Comparison of ENCODE assay signal across 11 cellular contexts in the genomic region with DNA sequence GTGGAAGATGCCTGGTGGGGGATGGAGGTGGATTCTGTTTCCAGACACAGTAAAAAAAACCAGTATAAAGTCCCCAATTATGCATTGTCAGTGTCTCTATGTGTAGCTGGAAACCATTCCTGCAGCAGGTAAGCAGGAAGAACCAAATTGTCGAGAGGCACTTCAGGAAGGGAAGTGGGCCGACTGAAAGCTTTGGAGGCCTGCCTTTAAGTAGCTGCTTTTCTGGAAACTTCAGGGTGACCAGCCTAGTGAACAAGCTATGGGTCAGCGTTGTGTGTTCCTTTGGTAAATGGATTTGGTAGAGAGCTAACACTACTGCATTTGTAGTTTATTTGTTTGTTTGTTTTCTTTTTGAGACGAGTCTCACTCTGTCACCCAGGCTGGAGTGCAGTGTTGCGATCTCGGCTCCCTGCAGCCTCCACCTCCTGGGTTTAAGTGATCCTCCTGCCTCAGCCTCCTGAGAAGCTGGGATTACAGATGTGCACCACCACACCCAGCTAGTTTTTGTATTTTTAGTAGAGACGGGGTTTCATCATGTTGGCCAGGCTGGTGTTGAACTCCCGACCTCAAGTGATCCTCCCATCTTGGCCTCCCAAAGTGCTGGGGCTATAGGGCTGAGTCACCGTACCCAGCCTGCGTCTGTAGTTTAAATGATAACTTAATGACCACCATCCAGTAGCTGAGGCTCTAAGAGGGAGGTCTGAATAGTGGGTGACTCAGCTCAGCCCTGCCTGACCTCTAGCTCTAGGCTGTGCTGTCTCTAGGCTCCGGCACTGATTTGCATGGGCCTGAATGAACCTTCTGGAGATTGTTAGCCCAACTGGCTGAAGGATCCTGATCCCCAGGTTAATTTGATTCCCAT. TPM values are rescaled to one million over a fixed set of nuclear protein-coding genes. Genes with fewer than 3 reads are reported as not detected.
DNase-seq lines count a peak whose midpoint lies in the region; ATAC-seq and TF ChIP-seq lines count a peak whose summit lies in the region.
"Had no signal": no experiment of that assay in that cellular context is flagged by ENCODE, and none has a peak within 500 bp of the region (broad histone marks: within the 10 kb centered on the region; RNA-seq: fewer than 3 reads in every experiment).

No MANE protein-coding gene starts in this region.

- TF ChIP-seq CTCF in chondrocyte (IDR thresholded peaks at IDR 0.05) = no peak
- no peak for TF ChIP-seq CTCF in omental fat pad (IDR thresholded peaks at IDR 0.05)

- H3K27me3 Mint-ChIP-seq in chondrocyte (ENCODE audit: low read depth) = no peaks in the 10 kb centered on the region
- no peaks in the 10 kb centered on the region for H3K27me3 Mint-ChIP-seq in activated T-cell treated with anti-CD3 and anti-CD28 coated beads, Interleukin-2, amount 50 U/mL, for 24 hours

- H3K4me3 Mint-ChIP-seq in chondrocyte (ENCODE audit: unreplicated experiment) = no peak overlapping the region
- no peak overlapping the region for H3K4me3 Mint-ChIP-seq in activated T-cell treated with anti-CD3 and anti-CD28 coated beads, Interleukin-2, amount 50 U/mL, for 24 hours

- peaks cover 21% of the 10 kb centered on the region for H3K4me1 Mint-ChIP-seq in chondrocyte (ENCODE audit: low read depth)
- H3K4me1 Mint-ChIP-seq in activated T-cell treated with anti-CD3 and anti-CD28 coated beads, Interleukin-2, amount 50 U/mL, for 24 hours (ENCODE audit: low read depth) = peaks cover 68% of the 10 kb centered on the region

- no peaks in the 10 kb centered on the region for H3K9me3 Mint-ChIP-seq in chondrocyte (ENCODE audit: low read depth)
- H3K9me3 Mint-ChIP-seq in activated T-cell treated with anti-CD3 and anti-CD28 coated beads, Interleukin-2, amount 50 U/mL, for 24 hours = no peaks in the 10 kb centered on the region

- ATAC-seq in omental fat pad (ENCODE audit: low FRiP score) (peak; percentile 90), HG03045 (IDR thresholded peaks at IDR 0.05; ENCODE audit: unreplicated experiment) (no peak)

- DNase-seq in GM03348 (ENCODE audit: low spot score) = peak; percentile 41
- peak; percentile 97 for DNase-seq in NCI-H226
- DNase-seq in chondrocyte (ENCODE audit: low spot score) = peak; percentile 13
- DNase-seq in omental fat pad (ENCODE audit: low spot score) = no peak
- no peak for DNase-seq in activated T-cell treated with anti-CD3 and anti-CD28 coated beads, Interleukin-2, amount 50 U/mL, for 24 hours
- no peak for DNase-seq in activated CD8-positive, alpha-beta memory T cell treated with anti-CD3 and anti-CD28 coated beads, Interleukin-2, amount 50 U/mL, for 4 hours
- no peak for DNase-seq in NCI-H1092 (lab: John Stamatoyannopoulos, UW)
- DNase-seq: adrenal gland, NCI-H2107, WERI-Rb-1 had no signal

- H3K36me3 Mint-ChIP-seq in chondrocyte (ENCODE audit: low read depth) = no peaks in the 10 kb centered on the region
- peaks cover 10% of the 10 kb centered on the region for H3K36me3 Mint-ChIP-seq in activated T-cell treated with anti-CD3 and anti-CD28 coated beads, Interleukin-2, amount 50 U/mL, for 24 hours (ENCODE audit: low read depth)

- H3K27ac Mint-ChIP-seq in chondrocyte (ENCODE audit: unreplicated experiment) = no peak overlapping the region
- H3K27ac Mint-ChIP-seq in activated T-cell treated with anti-CD3 and anti-CD28 coated beads, Interleukin-2, amount 50 U/mL, for 24 hours = no peak overlapping the region

RNA-seq across cellular contexts. Expression of a gene that starts 12.8 kb away (rescaled TPM):
- total RNA-seq in chondrocyte = 5.9 to 18.1 TPM (median 16.4 TPM) in 3 replicates
- total RNA-seq in omental fat pad = 10 to 100 TPM in 3 of 4 donors, 1 to 10 TPM in 1; 9.8 to 17.8 (median 14.2) TPM

Comparison
In these comparisons a context has a peak if more than half of its experiments do, and no peak if none do; other contexts are left out.
1. DNase-seq: peak in GM03348 (single experiment), NCI-H226 (single experiment) and chondrocyte (single experiment); none in omental fat pad (single experiment), activated T-cell treated with anti-CD3 and anti-CD28 coated beads, Interleukin-2, amount 50 U/mL, for 24 hours (single experiment), activated CD8-positive, alpha-beta memory T cell treated with anti-CD3 and anti-CD28 coated beads, Interleukin-2, amount 50 U/mL, for 4 hours (single experiment) and NCI-H1092 (single experiment).